ENCODE assay signal across 11 cellular contexts in genomic region chr13:99371956-99372355, GRCh38.
DNase-seq lines count a peak whose midpoint lies in the region; ATAC-seq and TF ChIP-seq lines count a peak whose summit lies in the region.
"Had no signal": no experiment of that assay in that cellular context is flagged by ENCODE, and none has a peak within 500 bp of the region (broad histone marks: within the 10 kb centered on the region; RNA-seq: fewer than 3 reads in every experiment).

No MANE protein-coding gene starts in this region.

- peak; percentile 48 to 49 for ATAC-seq in CD4-positive, CD25-positive, alpha-beta regulatory T cell (ENCODE audit: low read depth in 2 of 2)
- ATAC-seq in naive B cell (ENCODE audit: low read depth in 2 of 2) (no peak), HG03457 (IDR thresholded peaks at IDR 0.05; ENCODE audit: unreplicated experiment) (no peak), GM19324 (IDR thresholded peaks at IDR 0.05; ENCODE audit: low FRiP score, unreplicated experiment) (no peak)
- ATAC-seq: heart left ventricle had no signal

- H3K9ac ChIP-seq in GM23248: no peak overlapping the region

- peak overlapping the region; percentile 85 to 99 (median 94) for H3K27ac Mint-ChIP-seq in CD4-positive, CD25-positive, alpha-beta regulatory T cell
- H3K27ac Mint-ChIP-seq in T-helper 1 cell treated with Interleukin-12 subunit alpha and Interleukin-12 subunit beta and Interleukin-4 antibody, amounts not matched to agents 30 μg/mL and 1 μg/mL, for 36 hours: peak overlapping the region; percentile 63
- peak overlapping the region; percentile 42 for H3K27ac Mint-ChIP-seq in activated T-helper 2 cell treated with anti-CD3 and anti-CD28 coated beads, Interferon-gamma antibody, Interleukin-2, Interleukin-4, amounts not matched to agents 10 μg/mL and 5 μg/mL and 100 μg/mL, durations not matched to agents 14 hours and 24 hours and 36 hours
- peak overlapping the region; percentile 94 to 100 (median 100) for H3K27ac Mint-ChIP-seq in naive B cell

- no peaks in the 10 kb centered on the region for H3K9me3 ChIP-seq in CD4-positive, CD25-positive, alpha-beta regulatory T cell (ENCODE audit: control insufficient read depth in 2 of 2, low read length in 2 of 2)
- H3K9me3 ChIP-seq in GM23248 (ENCODE audit: low read depth): no peaks in the 10 kb centered on the region
- H3K9me3 ChIP-seq in osteoblast (ENCODE audit: low read depth, low read length): no peaks in the 10 kb centered on the region
- H3K9me3 ChIP-seq: heart left ventricle had no signal

- no peaks in the 10 kb centered on the region for H3K9me3 Mint-ChIP-seq in CD4-positive, CD25-positive, alpha-beta regulatory T cell
- H3K9me3 Mint-ChIP-seq in T-helper 1 cell treated with Interleukin-12 subunit alpha and Interleukin-12 subunit beta and Interleukin-4 antibody, amounts not matched to agents 30 μg/mL and 1 μg/mL, for 36 hours: no peaks in the 10 kb centered on the region
- no peaks in the 10 kb centered on the region for H3K9me3 Mint-ChIP-seq in activated T-helper 2 cell treated with anti-CD3 and anti-CD28 coated beads, Interferon-gamma antibody, Interleukin-2, Interleukin-4, amounts not matched to agents 10 μg/mL and 5 μg/mL and 100 μg/mL, durations not matched to agents 14 hours and 24 hours and 36 hours
- peaks cover 0 to 1% (median 0%) of the 10 kb centered on the region in 7 donors for H3K9me3 Mint-ChIP-seq in naive B cell

- no peaks in the 10 kb centered on the region for H3K27me3 Mint-ChIP-seq in CD4-positive, CD25-positive, alpha-beta regulatory T cell
- H3K27me3 Mint-ChIP-seq in T-helper 1 cell treated with Interleukin-12 subunit alpha and Interleukin-12 subunit beta and Interleukin-4 antibody, amounts not matched to agents 30 μg/mL and 1 μg/mL, for 36 hours (ENCODE audit: low read depth): peaks cover 7% of the 10 kb centered on the region
- H3K27me3 Mint-ChIP-seq in activated T-helper 2 cell treated with anti-CD3 and anti-CD28 coated beads, Interferon-gamma antibody, Interleukin-2, Interleukin-4, amounts not matched to agents 10 μg/mL and 5 μg/mL and 100 μg/mL, durations not matched to agents 14 hours and 24 hours and 36 hours (ENCODE audit: low read depth): no peaks in the 10 kb centered on the region
- no peaks in the 10 kb centered on the region for H3K27me3 Mint-ChIP-seq in naive B cell

- WGBS in GM23248 (ENCODE audit: low coverage in 1 of 2, low lambda C conversion rate in 2 of 2, missing lambda C conversion rate in 2 of 2), 2 experiments: 97% methylated on average over 9 of the region's 9 CpGs

- H3K4me2 ChIP-seq in GM23248 (ENCODE audit: unreplicated experiment) (no peak overlapping the region), osteoblast (ENCODE audit: insufficient read depth, low read length) (no peak overlapping the region)

- H3K36me3 Mint-ChIP-seq in CD4-positive, CD25-positive, alpha-beta regulatory T cell: peaks cover 68% of the 10 kb centered on the region
- H3K36me3 Mint-ChIP-seq in T-helper 1 cell treated with Interleukin-12 subunit alpha and Interleukin-12 subunit beta and Interleukin-4 antibody, amounts not matched to agents 30 μg/mL and 1 μg/mL, for 36 hours (ENCODE audit: low read depth): peaks cover 58% of the 10 kb centered on the region
- H3K36me3 Mint-ChIP-seq in activated T-helper 2 cell treated with anti-CD3 and anti-CD28 coated beads, Interferon-gamma antibody, Interleukin-2, Interleukin-4, amounts not matched to agents 10 μg/mL and 5 μg/mL and 100 μg/mL, durations not matched to agents 14 hours and 24 hours and 36 hours (ENCODE audit: low read depth): peaks cover 78% of the 10 kb centered on the region
- peaks cover 27 to 49% of the 10 kb centered on the region in 2 donors for H3K36me3 Mint-ChIP-seq in naive B cell

- H3K4me1 ChIP-seq in CD4-positive, CD25-positive, alpha-beta regulatory T cell (ENCODE audit: control insufficient read depth, insufficient read depth, low read length, poor library complexity, severe bottlenecking): peaks cover 45% of the 10 kb centered on the region
- H3K4me1 ChIP-seq in GM23248 (ENCODE audit: insufficient read depth): no peaks in the 10 kb centered on the region
- no peaks in the 10 kb centered on the region for H3K4me1 ChIP-seq in osteoblast (ENCODE audit: insufficient read depth, low read length)

- H3K4me1 Mint-ChIP-seq in CD4-positive, CD25-positive, alpha-beta regulatory T cell: peaks cover 52 to 84% (median 61%) of the 10 kb centered on the region in 4 donors
- H3K4me1 Mint-ChIP-seq in T-helper 1 cell treated with Interleukin-12 subunit alpha and Interleukin-12 subunit beta and Interleukin-4 antibody, amounts not matched to agents 30 μg/mL and 1 μg/mL, for 36 hours (ENCODE audit: low read depth): peaks cover 61% of the 10 kb centered on the region
- H3K4me1 Mint-ChIP-seq in activated T-helper 2 cell treated with anti-CD3 and anti-CD28 coated beads, Interferon-gamma antibody, Interleukin-2, Interleukin-4, amounts not matched to agents 10 μg/mL and 5 μg/mL and 100 μg/mL, durations not matched to agents 14 hours and 24 hours and 36 hours (ENCODE audit: low read depth): peaks cover 74% of the 10 kb centered on the region
- peaks cover 65 to 77% (median 71%) of the 10 kb centered on the region in 3 donors for H3K4me1 Mint-ChIP-seq in naive B cell

- H3K36me3 ChIP-seq in CD4-positive, CD25-positive, alpha-beta regulatory T cell (ENCODE audit: control insufficient read depth, insufficient read depth, low read length): peaks cover 29% of the 10 kb centered on the region
- H3K36me3 ChIP-seq in GM23248 (ENCODE audit: low read depth) (peaks cover 10% of the 10 kb centered on the region; the same call in 1 of the 2 replicates), osteoblast (ENCODE audit: insufficient read depth, low read length) (no peaks in the 10 kb centered on the region)

- H3K79me2 ChIP-seq in GM23248 (ENCODE audit: insufficient read depth): no peaks in the 10 kb centered on the region
- no peaks in the 10 kb centered on the region for H3K79me2 ChIP-seq in osteoblast (ENCODE audit: insufficient read depth, low read length)

- H4K20me1 ChIP-seq in GM23248 (ENCODE audit: insufficient read depth): no peaks in the 10 kb centered on the region
- no peaks in the 10 kb centered on the region for H4K20me1 ChIP-seq in osteoblast (ENCODE audit: insufficient read depth, low read length)

- no peak for TF ChIP-seq CTCF in osteoblast (IDR thresholded peaks at IDR 0.05; ENCODE audit: extremely low read depth, low read depth, low read length)

- peak overlapping the region; percentile 0 to 84 (median 75) for H3K4me3 Mint-ChIP-seq in CD4-positive, CD25-positive, alpha-beta regulatory T cell
- peak overlapping the region; percentile 44 for H3K4me3 Mint-ChIP-seq in T-helper 1 cell treated with Interleukin-12 subunit alpha and Interleukin-12 subunit beta and Interleukin-4 antibody, amounts not matched to agents 30 μg/mL and 1 μg/mL, for 36 hours
- H3K4me3 Mint-ChIP-seq in activated T-helper 2 cell treated with anti-CD3 and anti-CD28 coated beads, Interferon-gamma antibody, Interleukin-2, Interleukin-4, amounts not matched to agents 10 μg/mL and 5 μg/mL and 100 μg/mL, durations not matched to agents 14 hours and 24 hours and 36 hours (ENCODE audit: low read depth): peak overlapping the region; percentile 27
- peak overlapping the region in 6 of 8 donors; percentile 17 to 82 (median 53) for H3K4me3 Mint-ChIP-seq in naive B cell

- no peak overlapping the region for H3K27ac ChIP-seq in CD4-positive, CD25-positive, alpha-beta regulatory T cell (ENCODE audit: insufficient read depth, low read length, poor library complexity, severe bottlenecking)
- H3K27ac ChIP-seq in GM23248 (no peak overlapping the region), osteoblast (ENCODE audit: low read depth, low read length) (no peak overlapping the region)

- DNase-seq in CD4-positive, CD25-positive, alpha-beta regulatory T cell: peak in 2 of 3 donors; percentile 35 to 52
- no peak for DNase-seq in activated T-helper 2 cell treated with anti-CD3 and anti-CD28 coated beads, Interferon-gamma antibody, Interleukin-2, Interleukin-4, amounts not matched to agents 10 μg/mL and 5 μg/mL and 100 μg/mL, durations not matched to agents 14 hours and 24 hours and 36 hours (ENCODE audit: low spot score)
- DNase-seq in naive B cell (no peak), GM23248 (no peak), osteoblast (ENCODE audit: insufficient read length, low spot score, missing footprints) (no peak)
- DNase-seq: heart left ventricle, retina, SW 1271 had no signal

- intact Hi-C loops in activated T-helper 2 cell treated with anti-CD3 and anti-CD28 coated beads, Interferon-gamma antibody, Interleukin-2, Interleukin-4, amounts not matched to agents 10 μg/mL and 5 μg/mL and 100 μg/mL, durations not matched to agents 14 hours and 24 hours and 36 hours (cut with micrococcal nuclease): loop anchor here (1.0 kb wide), 1 partner anchor 9 kb away; no protein-coding TSS in a partner anchor

- in situ Hi-C loops in GM23248 (cut with MboI): no loop called here

- no peaks in the 10 kb centered on the region for H3F3A ChIP-seq in GM23248 (ENCODE audit: insufficient read depth)

- no peak overlapping the region for H2AFZ ChIP-seq in GM23248
- no peak overlapping the region for H2AFZ ChIP-seq in osteoblast (ENCODE audit: low read length)

- H3K9me2 ChIP-seq in GM23248 (ENCODE audit: insufficient read depth): no peaks in the 10 kb centered on the region

- H3K27me3 ChIP-seq in CD4-positive, CD25-positive, alpha-beta regulatory T cell (ENCODE audit: control insufficient read depth, insufficient read depth, low read length): no peaks in the 10 kb centered on the region
- H3K27me3 ChIP-seq in GM23248 (replicated peaks; ENCODE audit: insufficient read depth): no peaks in the 10 kb centered on the region
- no peaks in the 10 kb centered on the region for H3K27me3 ChIP-seq in osteoblast (ENCODE audit: insufficient read depth, low read length)
- H3K27me3 ChIP-seq: heart left ventricle had no signal

- peak overlapping the region; percentile 24 for H3K4me3 ChIP-seq in CD4-positive, CD25-positive, alpha-beta regulatory T cell (ENCODE audit: low read depth, low read length)
- H3K4me3 ChIP-seq in GM23248 (no peak overlapping the region), osteoblast (ENCODE audit: insufficient read depth, low read length) (no peak overlapping the region)
- H3K4me3 ChIP-seq: heart left ventricle had no signal

Comparison
In these comparisons a context has a peak if more than half of its experiments do, and no peak if none do; other contexts are left out.
1. ATAC-seq: peak in CD4-positive, CD25-positive, alpha-beta regulatory T cell (2 of 2); none in naive B cell (0 of 2), HG03457 (single experiment) and GM19324 (single experiment).
2. DNase-seq: peak in CD4-positive, CD25-positive, alpha-beta regulatory T cell (2 of 3); none in activated T-helper 2 cell treated with anti-CD3 and anti-CD28 coated beads, Interferon-gamma antibody, Interleukin-2, Interleukin-4, amounts not matched to agents 10 μg/mL and 5 μg/mL and 100 μg/mL, durations not matched to agents 14 hours and 24 hours and 36 hours (single experiment), naive B cell (single experiment), GM23248 (single experiment) and osteoblast (single experiment).
3. H3K27ac Mint-ChIP-seq: peak in every context shown above with its lines; median percentile 100 in naive B cell; 94 in CD4-positive, CD25-positive, alpha-beta regulatory T cell; 63 in T-helper 1 cell treated with Interleukin-12 subunit alpha and Interleukin-12 subunit beta and Interleukin-4 antibody, amounts not matched to agents 30 μg/mL and 1 μg/mL, for 36 hours; 42 in activated T-helper 2 cell treated with anti-CD3 and anti-CD28 coated beads, Interferon-gamma antibody, Interleukin-2, Interleukin-4, amounts not matched to agents 10 μg/mL and 5 μg/mL and 100 μg/mL, durations not matched to agents 14 hours and 24 hours and 36 hours.
4. Peak in every context shown above with its lines, with median percentiles within 50 percentile points of each other: H3K4me3 Mint-ChIP-seq.